Comparison of ENCODE assay signal across 19 cellular contexts in genomic region chr7:128839751-128840177, GRCh38. TPM values are rescaled to one million over a fixed set of nuclear protein-coding genes. Genes with fewer than 3 reads are reported as not detected.
"Had no signal": no experiment of that assay in that cellular context is flagged by ENCODE, and none has a peak within 500 bp of the region (broad histone marks: within the 10 kb centered on the region; RNA-seq: fewer than 3 reads in every experiment).

No MANE protein-coding gene starts in this region.

- H3K4me1 Mint-ChIP-seq: activated CD4-positive, alpha-beta T cell treated with anti-CD3 and anti-CD28 coated beads, Interleukin-2, amount 10 ng/mL, durations not matched to agents 24 days and 14 days; activated naive CD4-positive, alpha-beta T cell treated with anti-CD3 and anti-CD28 coated beads, Interleukin-2, amount 50 U/mL, for 24 hours had no signal

- H3K4me3 Mint-ChIP-seq: activated CD4-positive, alpha-beta T cell treated with anti-CD3 and anti-CD28 coated beads, Interleukin-2, amount 10 ng/mL, durations not matched to agents 24 days and 14 days; activated CD8-positive, alpha-beta T cell treated with anti-CD3 and anti-CD28 coated beads, Interleukin-2, amount 10 ng/mL, durations not matched to agents 7 days and 5 days; activated naive CD4-positive, alpha-beta T cell treated with anti-CD3 and anti-CD28 coated beads, Interleukin-2, amount 50 U/mL, for 24 hours; effector memory CD8-positive, alpha-beta T cell; stimulated activated naive CD8-positive, alpha-beta T cell treated with anti-CD3 and anti-CD28 coated beads, Interleukin-15, Interleukin-2, amounts not matched to agents 100 ng/mL and 50 ng/mL, for 24 hours had no signal

- H3K9me3 ChIP-seq: SJCRH30 had no signal

- ATAC-seq: activated CD8-positive, alpha-beta T cell treated with anti-CD3 and anti-CD28 coated beads, Interleukin-2, amount 10 ng/mL, durations not matched to agents 7 days and 5 days; effector memory CD8-positive, alpha-beta T cell had no signal

- H3K27me3 ChIP-seq: SJCRH30 had no signal

- H3K27ac ChIP-seq: SJCRH30, skin epidermis had no signal

- H3K36me3 Mint-ChIP-seq: activated naive CD4-positive, alpha-beta T cell treated with anti-CD3 and anti-CD28 coated beads, Interleukin-2, amount 50 U/mL, for 24 hours had no signal

- DNase-seq: activated CD4-positive, alpha-beta T cell treated with anti-CD3 and anti-CD28 coated beads, Interleukin-2, amount 10 ng/mL, durations not matched to agents 24 days and 14 days; activated CD4-positive, CD25-positive, alpha-beta regulatory T cell; activated CD8-positive, alpha-beta memory T cell treated with anti-CD3 and anti-CD28 coated beads, Interleukin-2, amount 50 U/mL, for 4 hours; activated CD8-positive, alpha-beta T cell treated with anti-CD3 and anti-CD28 coated beads, Interleukin-2, amount 10 ng/mL, durations not matched to agents 7 days and 5 days; activated effector memory CD4-positive, alpha-beta T cell treated with anti-CD3 and anti-CD28 coated beads, Interleukin-2, amount 50 U/mL, for 16 hours; activated T-cell treated with anti-CD3 and anti-CD28 coated beads, Interleukin-2, amount 50 U/mL, for 48 hours; dermis blood vessel endothelial cell; effector memory CD8-positive, alpha-beta T cell; glutamatergic neuron; retina; SJCRH30; stimulated activated CD4-positive, alpha-beta T cell treated with anti-CD3 and anti-CD28 coated beads, Interleukin-15, amount 100 ng/mL, for 24 hours; stimulated activated CD4-positive, alpha-beta T cell treated with anti-CD3 and anti-CD28 coated beads, Interleukin-2, amount 100 ng/mL, for 48 hours; T1000; trophoblast cell had no signal

- H3K27me3 Mint-ChIP-seq: activated CD4-positive, alpha-beta T cell treated with anti-CD3 and anti-CD28 coated beads, Interleukin-2, amount 10 ng/mL, durations not matched to agents 24 days and 14 days; activated naive CD4-positive, alpha-beta T cell treated with anti-CD3 and anti-CD28 coated beads, Interleukin-2, amount 50 U/mL, for 24 hours; stimulated activated naive CD8-positive, alpha-beta T cell treated with anti-CD3 and anti-CD28 coated beads, Interleukin-15, Interleukin-2, amounts not matched to agents 100 ng/mL and 50 ng/mL, for 24 hours had no signal

- H3K27ac Mint-ChIP-seq: activated CD4-positive, alpha-beta T cell treated with anti-CD3 and anti-CD28 coated beads, Interleukin-2, amount 10 ng/mL, durations not matched to agents 24 days and 14 days; activated CD8-positive, alpha-beta T cell treated with anti-CD3 and anti-CD28 coated beads, Interleukin-2, amount 10 ng/mL, durations not matched to agents 7 days and 5 days; activated naive CD4-positive, alpha-beta T cell treated with anti-CD3 and anti-CD28 coated beads, Interleukin-2, amount 50 U/mL, for 24 hours; effector memory CD8-positive, alpha-beta T cell; stimulated activated naive CD8-positive, alpha-beta T cell treated with anti-CD3 and anti-CD28 coated beads, Interleukin-15, Interleukin-2, amounts not matched to agents 100 ng/mL and 50 ng/mL, for 24 hours had no signal

- H3K4me3 ChIP-seq: SJCRH30, skin epidermis had no signal

- H3K9me3 Mint-ChIP-seq: activated CD4-positive, alpha-beta T cell treated with anti-CD3 and anti-CD28 coated beads, Interleukin-2, amount 10 ng/mL, durations not matched to agents 24 days and 14 days; activated naive CD4-positive, alpha-beta T cell treated with anti-CD3 and anti-CD28 coated beads, Interleukin-2, amount 50 U/mL, for 24 hours; effector memory CD8-positive, alpha-beta T cell; nephron; stimulated activated naive CD8-positive, alpha-beta T cell treated with anti-CD3 and anti-CD28 coated beads, Interleukin-15, Interleukin-2, amounts not matched to agents 100 ng/mL and 50 ng/mL, for 24 hours had no signal

RNA-seq across cellular contexts. Expression of gene FLNC, which starts 9.6 kb away (rescaled TPM):
- total RNA-seq: activated CD8-positive, alpha-beta T cell treated with anti-CD3 and anti-CD28 coated beads, Interleukin-2, amount 10 ng/mL, durations not matched to agents 7 days and 5 days had no signal
